In the genomic region with DNA sequence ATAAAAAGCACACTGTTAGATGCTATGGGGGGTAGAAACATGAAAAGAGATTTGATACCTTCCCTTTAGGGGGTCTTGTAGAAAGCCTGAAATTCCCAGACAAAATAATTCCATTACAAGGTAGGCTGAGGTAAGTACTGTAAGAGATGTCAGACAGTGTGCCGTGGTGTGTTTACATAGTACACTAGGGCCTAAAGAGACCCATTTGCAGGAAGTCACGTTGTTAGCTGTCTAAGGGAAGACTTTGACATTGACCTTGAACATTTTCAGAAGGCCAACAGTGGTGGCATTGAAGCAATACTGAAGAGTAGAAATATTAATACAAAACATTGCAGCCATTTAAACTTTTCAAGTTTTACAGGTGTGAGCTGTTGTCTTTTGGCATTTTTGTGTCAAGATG, we compare ENCODE assay signal across 6 cellular contexts.
"Had no signal": no experiment of that assay in that cellular context is flagged by ENCODE, and none has a peak within 500 bp of the region (broad histone marks: within the 10 kb centered on the region; RNA-seq: fewer than 3 reads in every experiment).

No MANE protein-coding gene starts in this region.

- H3K9ac ChIP-seq: KMS-11 had no signal

- FAIRE-seq: HTR-8/SVneo had no signal

- H3K4me2 ChIP-seq: KMS-11 had no signal

- DNase-seq: IMR-90, KBM-7, KG1 had no signal

- H3K27ac ChIP-seq: HL-60, KMS-11 had no signal
